ENCODE assay signal across 1 cellular context in genomic region chr11:86606270-86606848, GRCh38.
TF ChIP-seq lines count a peak whose summit lies in the region.

No MANE protein-coding gene starts in this region.

TF ChIP-seq in WTC11, 78 proteins besides CTCF, POLR2A, EP300 and RAD21:
- no peak for TF ChIP-seq GTF2I (CRISPR knock-in tag; conservative IDR thresholded peaks at IDR 0.05)
- TF ChIP-seq ERG (CRISPR knock-in tag; IDR thresholded peaks at IDR 0.05): no peak
- no peak for TF ChIP-seq CDX4 (CRISPR knock-in tag; IDR thresholded peaks at IDR 0.05; ENCODE audit: borderline replicate concordance)
- TF ChIP-seq ESRRA (CRISPR knock-in tag; IDR thresholded peaks at IDR 0.05; ENCODE audit: borderline replicate concordance): no peak
- no peak for TF ChIP-seq PREB (CRISPR knock-in tag; IDR thresholded peaks at IDR 0.05; ENCODE audit: borderline replicate concordance)
- TF ChIP-seq HMGA2 (CRISPR knock-in tag; IDR thresholded peaks at IDR 0.05): no peak
- no peak for TF ChIP-seq HMGXB4 (CRISPR knock-in tag; IDR thresholded peaks at IDR 0.05)
- no peak for TF ChIP-seq ZSCAN18 (CRISPR knock-in tag; IDR thresholded peaks at IDR 0.05)
- TF ChIP-seq ATF1 (CRISPR knock-in tag; IDR thresholded peaks at IDR 0.05): no peak
- TF ChIP-seq ARID4B (CRISPR knock-in tag; IDR thresholded peaks at IDR 0.05; ENCODE audit: borderline replicate concordance): no peak
- TF ChIP-seq FOXP4 (CRISPR knock-in tag; IDR thresholded peaks at IDR 0.05): no peak
- TF ChIP-seq JAZF1 (CRISPR knock-in tag; IDR thresholded peaks at IDR 0.05): no peak
- TF ChIP-seq MYBL2 (CRISPR knock-in tag; IDR thresholded peaks at IDR 0.05): no peak
- TF ChIP-seq E2F4 (CRISPR knock-in tag; IDR thresholded peaks at IDR 0.05; ENCODE audit: borderline replicate concordance, low read depth): no peak
- no peak for TF ChIP-seq NFE2L1 (CRISPR knock-in tag; IDR thresholded peaks at IDR 0.05)
